ENCODE assay signal across 1 cellular context in the genomic region with DNA sequence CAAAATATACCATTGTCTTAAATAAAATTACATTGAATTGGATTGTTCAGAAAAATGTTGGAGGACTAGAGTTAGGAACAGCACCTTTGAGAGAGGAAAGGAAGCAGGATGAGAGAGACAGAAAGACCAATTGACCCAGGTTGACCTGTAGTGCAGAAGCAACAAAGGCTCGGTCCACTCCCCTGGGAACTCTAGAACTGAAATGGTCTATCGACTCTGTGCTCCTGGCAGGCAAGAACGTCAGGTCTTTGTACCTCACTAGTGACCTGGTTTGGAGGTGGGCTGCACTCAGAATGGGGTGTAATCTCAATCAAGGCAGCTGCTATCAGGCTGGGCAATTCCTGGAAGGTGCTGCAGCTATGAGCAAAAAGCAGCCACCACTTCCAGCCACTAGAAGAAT.
TF ChIP-seq lines count a peak whose summit lies in the region.

No MANE protein-coding gene starts in this region.

TF ChIP-seq in HepG2, 621 proteins besides CTCF, POLR2A, EP300 and RAD21 (continued from another document):
- TF ChIP-seq, protein P1, sequence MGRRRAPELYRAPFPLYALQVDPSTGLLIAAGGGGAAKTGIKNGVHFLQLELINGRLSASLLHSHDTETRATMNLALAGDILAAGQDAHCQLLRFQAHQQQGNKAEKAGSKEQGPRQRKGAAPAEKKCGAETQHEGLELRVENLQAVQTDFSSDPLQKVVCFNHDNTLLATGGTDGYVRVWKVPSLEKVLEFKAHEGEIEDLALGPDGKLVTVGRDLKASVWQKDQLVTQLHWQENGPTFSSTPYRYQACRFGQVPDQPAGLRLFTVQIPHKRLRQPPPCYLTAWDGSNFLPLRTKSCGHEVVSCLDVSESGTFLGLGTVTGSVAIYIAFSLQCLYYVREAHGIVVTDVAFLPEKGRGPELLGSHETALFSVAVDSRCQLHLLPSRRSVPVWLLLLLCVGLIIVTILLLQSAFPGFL (CRISPR knock-in tag; IDR thresholded peaks at IDR 0.05) = no peak
- no peak for TF ChIP-seq ZNF30 (CRISPR knock-in tag; IDR thresholded peaks at IDR 0.05)
- TF ChIP-seq RFXANK (CRISPR knock-in tag; IDR thresholded peaks at IDR 0.05) = no peak
- TF ChIP-seq SMAD3 (CRISPR knock-in tag; IDR thresholded peaks at IDR 0.05) = no peak
- TF ChIP-seq, protein P2, sequence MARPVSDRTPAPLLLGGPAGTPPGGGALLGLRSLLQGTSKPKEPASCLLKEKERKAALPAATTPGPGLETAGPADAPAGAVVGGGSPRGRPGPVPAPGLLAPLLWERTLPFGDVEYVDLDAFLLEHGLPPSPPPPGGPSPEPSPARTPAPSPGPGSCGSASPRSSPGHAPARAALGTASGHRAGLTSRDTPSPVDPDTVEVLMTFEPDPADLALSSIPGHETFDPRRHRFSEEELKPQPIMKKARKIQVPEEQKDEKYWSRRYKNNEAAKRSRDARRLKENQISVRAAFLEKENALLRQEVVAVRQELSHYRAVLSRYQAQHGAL (CRISPR knock-in tag; IDR thresholded peaks at IDR 0.05; ENCODE audit: not compliant biosample characterization) = no peak
- no peak for TF ChIP-seq NR3C1 (CRISPR knock-in tag; IDR thresholded peaks at IDR 0.05)
- TF ChIP-seq PLRG1 (conservative IDR thresholded peaks at IDR 0.05) = no peak
